ENCODE assay signal across 19 cellular contexts in the genomic region with DNA sequence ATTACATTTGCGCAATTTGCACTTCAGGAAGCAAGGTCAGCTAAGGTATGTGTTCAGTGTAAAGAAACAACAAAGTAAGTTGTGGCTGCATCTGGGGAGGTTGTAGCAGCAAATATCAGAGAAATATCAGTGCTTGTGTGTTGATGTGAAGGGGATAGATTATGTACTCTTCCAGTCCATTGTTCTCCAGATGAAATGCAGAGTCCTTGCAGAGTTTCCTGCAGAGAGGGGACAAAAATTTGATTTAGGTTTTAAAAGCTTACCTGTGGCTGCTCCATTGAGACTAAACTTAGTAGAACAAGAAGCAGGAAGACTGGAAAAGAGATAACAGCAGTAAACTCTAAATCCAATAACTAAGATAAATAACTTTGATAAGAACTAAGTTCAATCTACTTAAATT.
A peak's percentile ranks its signal among the peaks of the same experiment; 100 is the strongest.
DNase-seq lines count a peak whose midpoint lies in the region; ATAC-seq, FAIRE-seq and TF ChIP-seq lines count a peak whose summit lies in the region.
"Had no signal": no experiment of that assay in that cellular context is flagged by ENCODE, and none has a peak within 500 bp of the region (broad histone marks: within the 10 kb centered on the region; RNA-seq: fewer than 3 reads in every experiment).

No MANE protein-coding gene starts in this region.

- FAIRE-seq in H1 (lab: Jason Lieb, UNC), result no peak
- FAIRE-seq: GM12891, GM18507, H54 had no signal

- peak overlapping the region; percentile 51 to 53 for H3K4me2 ChIP-seq in H1 (ENCODE audit: insufficient read depth in 1 of 2, low read depth in 2 of 2, low read length in 2 of 2)

- no peak overlapping the region for H3K18ac ChIP-seq in H1 (ENCODE audit: extremely low read depth, low read length)

- H4K5ac ChIP-seq in H1 (ENCODE audit: insufficient read length, low read depth, low read length), result peak overlapping the region; percentile 88

- no peak overlapping the region for H2AFZ ChIP-seq in H1 (ENCODE audit: low read length)
- H2AFZ ChIP-seq: GM23248 had no signal

- no peak overlapping the region for H3K14ac ChIP-seq in H1 (ENCODE audit: insufficient read length)

- peak overlapping the region; percentile 46 for H3K27ac ChIP-seq in HUES48 (ENCODE audit: low read depth, low read length)
- H3K27ac ChIP-seq in H1 (ENCODE audit: low read depth, low read length), result no peak overlapping the region
- no peak overlapping the region for H3K27ac ChIP-seq in iPS-18a (ENCODE audit: low read length)
- H3K27ac ChIP-seq: GM23248 had no signal

- no peak overlapping the region for H3K4ac ChIP-seq in H1 (replicated peaks; ENCODE audit: insufficient read length, low read depth, low read length)

- no peak overlapping the region for H4K8ac ChIP-seq in H1 (ENCODE audit: extremely low read depth, insufficient read depth, low read length)

- no peak for TF ChIP-seq EP300 in H1 (IDR thresholded peaks at IDR 0.05; ENCODE audit: borderline replicate concordance in 1 of 2, low read depth in 2 of 2, low read length in 2 of 2)

- no peak overlapping the region for H3K4me3 Mint-ChIP-seq in T-helper 2 cell treated with Interferon-gamma antibody and Interleukin-4, amounts not matched to agents 5 μg/mL and 100 μg/mL, for 36 hours

- no peak overlapping the region for H2BK120ac ChIP-seq in H1 (replicated peaks; ENCODE audit: low read depth, low read length)

- H3K4me3 ChIP-seq in HUES48 (ENCODE audit: low read depth, low read length) (peak overlapping the region; percentile 35; the same call in 1 of the 2 replicates), H1 (ENCODE audit: extremely low read depth in 1 of 4, insufficient read depth in 2 of 4, low read depth in 3 of 4, low read length in 4 of 4) (no peak overlapping the region; a peak in 1 of 8 replicates), iPS-18a (ENCODE audit: low read length) (peak overlapping the region; percentile 17)
- H3K4me3 ChIP-seq: GM23248 had no signal

- no peaks in the 10 kb centered on the region for H3K36me3 Mint-ChIP-seq in T-helper 2 cell treated with Interferon-gamma antibody and Interleukin-4, amounts not matched to agents 5 μg/mL and 100 μg/mL, for 36 hours (ENCODE audit: low read depth)
- H3K36me3 Mint-ChIP-seq: CD4-positive, alpha-beta memory T cell had no signal

- no peaks in the 10 kb centered on the region for H3K27me3 Mint-ChIP-seq in T-helper 2 cell treated with Interferon-gamma antibody and Interleukin-4, amounts not matched to agents 5 μg/mL and 100 μg/mL, for 36 hours (ENCODE audit: low read depth)
- H3K27me3 Mint-ChIP-seq: CD4-positive, alpha-beta memory T cell had no signal

- POLR2A ChIA-PET in H1 (lab: Charles Lee; ENCODE audit: partially characterized antibody), result no interaction called here

- no peak overlapping the region for H2BK15ac ChIP-seq in H1 (ENCODE audit: low read length)

- WGBS in H1 (ENCODE audit: extremely low coverage in 1 of 2, insufficient coverage in 1 of 2, insufficient read length in 1 of 2, insufficient replicate concordance in 2 of 2, low coverage in 1 of 2, low lambda C conversion rate in 2 of 2, missing lambda C conversion rate in 1 of 2), 2 experiments, result 0% methylated on average over 1 of the region's 1 CpG; no CpG with 5 or more reads in 1 of the 2 experiments

- CTCF ChIA-PET in H1 (lab: Charles Lee; ENCODE audit: partially characterized antibody), result interaction anchor here (1.6 kb wide), 1 partner anchor 9 kb away, joined by 4 read pairs; no protein-coding TSS in a partner anchor

- H3K9me3 Mint-ChIP-seq in T-helper 2 cell treated with Interferon-gamma antibody and Interleukin-4, amounts not matched to agents 5 μg/mL and 100 μg/mL, for 36 hours, result no peaks in the 10 kb centered on the region

- H3K4me1 ChIP-seq in HUES48 (ENCODE audit: control insufficient read depth, insufficient read depth, low read length) (peaks cover 35% of the 10 kb centered on the region), H1 (replicated peaks in 1 of 4; ENCODE audit: control insufficient read depth in 3 of 4, insufficient read depth in 4 of 4, low read length in 3 of 4) (peaks cover 0 to 5% (median under 1%) of the 10 kb centered on the region in 4 experiments; a peak in 2 of 7 replicates), iPS-18a (ENCODE audit: control insufficient read depth, low read depth, low read length) (peaks cover 24% of the 10 kb centered on the region)

- H3K9me3 ChIP-seq in HUES48 (ENCODE audit: control insufficient read depth, insufficient read depth, low read length), result no peaks in the 10 kb centered on the region
- no peaks in the 10 kb centered on the region; a peak in 1 of 4 replicates for H3K9me3 ChIP-seq in H1 (ENCODE audit: insufficient read depth in 2 of 2, low read depth in 1 of 2, low read length in 1 of 2)
- no peaks in the 10 kb centered on the region for H3K9me3 ChIP-seq in iPS-18a (ENCODE audit: control insufficient read depth, low read depth, low read length)

- TF ChIP-seq CTCF in H1 (IDR thresholded peaks at IDR 0.05; ENCODE audit: control extremely low read depth in 1 of 3, insufficient read depth in 1 of 3, low read depth in 1 of 3, low read length in 3 of 3), result no peak

- no peaks in the 10 kb centered on the region for H3K23me2 ChIP-seq in H1 (ENCODE audit: low read depth, low read length)

- no peak overlapping the region; the same call in 1 of the 2 replicates for H2BK5ac ChIP-seq in H1 (ENCODE audit: low read depth, low read length)

- no peak overlapping the region for H3K27ac Mint-ChIP-seq in T-helper 2 cell treated with Interferon-gamma antibody and Interleukin-4, amounts not matched to agents 5 μg/mL and 100 μg/mL, for 36 hours
- H3K27ac Mint-ChIP-seq: CD4-positive, alpha-beta memory T cell had no signal

- ATAC-seq in HG03039 (IDR thresholded peaks at IDR 0.05; ENCODE audit: unreplicated experiment) (no peak), HG03175 (IDR thresholded peaks at IDR 0.05; ENCODE audit: unreplicated experiment) (no peak), GM18858 (IDR thresholded peaks at IDR 0.05; ENCODE audit: unreplicated experiment) (no peak)

- TF ChIP-seq POLR2A in H1 (IDR thresholded peaks at IDR 0.05; ENCODE audit: control extremely low read depth in 1 of 2, low read depth in 2 of 2, low read length in 2 of 2), result no peak

- H2BK12ac ChIP-seq in H1 (ENCODE audit: low read depth, low read length), result no peak overlapping the region

- DNase-seq in H1 (ENCODE audit: low read depth in 1 of 2, low spot score in 2 of 2), result no peak
- no peak for DNase-seq in T-helper 2 cell treated with Interferon-gamma antibody and Interleukin-4, amounts not matched to agents 5 μg/mL and 100 μg/mL, for 36 hours (ENCODE audit: low spot score)
- DNase-seq: C1 segment of cervical spinal cord; Calu3; CD4-positive, alpha-beta memory T cell; COR-L47; DMS53; DMS79 treated with DMSO at 0.1 percent for 48 hours; GF-D8; GM23248; HCEC 1CT had no signal

- no peaks in the 10 kb centered on the region for H4K20me1 ChIP-seq in H1 (replicated peaks in 1 of 2; ENCODE audit: control insufficient read depth in 1 of 2, insufficient read depth in 2 of 2, low read length in 2 of 2)

- no peaks in the 10 kb centered on the region for H3K79me1 ChIP-seq in H1 (ENCODE audit: low read depth, low read length)

- no peak for TF ChIP-seq RAD21 in H1 (IDR thresholded peaks at IDR 0.05 in 1 of 2, conservative IDR thresholded peaks at IDR 0.05 in 1 of 2; ENCODE audit: low read depth in 2 of 2, low read length in 2 of 2)

- H3K23ac ChIP-seq in H1 (ENCODE audit: insufficient read length), result no peak overlapping the region

- no peak overlapping the region for H2BK20ac ChIP-seq in H1 (ENCODE audit: low read length)

- H3K36me3 ChIP-seq in HUES48 (ENCODE audit: control insufficient read depth, insufficient read depth, low read length) (no peaks in the 10 kb centered on the region), H1 (ENCODE audit: control insufficient read depth in 2 of 4, insufficient read depth in 4 of 4, low read length in 3 of 4) (no peaks in the 10 kb centered on the region), iPS-18a (ENCODE audit: control insufficient read depth, low read depth, low read length) (no peaks in the 10 kb centered on the region)

- H3K4me1 Mint-ChIP-seq in T-helper 2 cell treated with Interferon-gamma antibody and Interleukin-4, amounts not matched to agents 5 μg/mL and 100 μg/mL, for 36 hours (ENCODE audit: low read depth), result no peaks in the 10 kb centered on the region
- H3K4me1 Mint-ChIP-seq: CD4-positive, alpha-beta memory T cell had no signal

- no peak overlapping the region for H2AK5ac ChIP-seq in H1 (ENCODE audit: low read depth, low read length)

- H4K91ac ChIP-seq in H1 (replicated peaks; ENCODE audit: insufficient read length, low read length), result no peak overlapping the region

- H3K56ac ChIP-seq in H1 (replicated peaks; ENCODE audit: insufficient read length, low read depth, low read length), result no peak overlapping the region

- H3K9ac ChIP-seq in HUES48 (ENCODE audit: low read depth, low read length) (no peak overlapping the region), H1 (replicated peaks in 1 of 4; ENCODE audit: extremely low read depth in 1 of 4, low read depth in 3 of 4, low read length in 3 of 4) (no peak overlapping the region), iPS-18a (ENCODE audit: low read length) (no peak overlapping the region)
- H3K9ac ChIP-seq: GM23248 had no signal

- no peaks in the 10 kb centered on the region for H3K27me3 ChIP-seq in HUES48 (ENCODE audit: control insufficient read depth, insufficient read depth, low read length)
- peaks cover 0 to 1% (median 0%) of the 10 kb centered on the region in 4 experiments; a peak in 1 of 7 replicates for H3K27me3 ChIP-seq in H1 (replicated peaks in 1 of 4; ENCODE audit: control insufficient read depth in 3 of 4, extremely low read depth in 1 of 4, insufficient read depth in 3 of 4, low read length in 3 of 4)
- H3K27me3 ChIP-seq in iPS-18a (ENCODE audit: control insufficient read depth, insufficient read depth, low read length), result no peaks in the 10 kb centered on the region

- no peaks in the 10 kb centered on the region for H3K79me2 ChIP-seq in H1 (ENCODE audit: control insufficient read depth in 1 of 2, insufficient read depth in 2 of 2, low read length in 2 of 2)

TF ChIP-seq in H1, 55 proteins besides CTCF, POLR2A, EP300 and RAD21 (continues in another document):
- TF ChIP-seq SRF (IDR thresholded peaks at IDR 0.05; ENCODE audit: low read depth, low read length) (no peak), FOSL1 (IDR thresholded peaks at IDR 0.05; ENCODE audit: insufficient read depth, low read depth, low read length) (no peak), CTBP2 (IDR thresholded peaks at IDR 0.05; ENCODE audit: borderline replicate concordance, insufficient read depth, insufficient read length, low read length) (no peak), POU5F1 (IDR thresholded peaks at IDR 0.05; ENCODE audit: low read depth, low read length) (no peak)

Comparison
In these comparisons a context has a peak if more than half of its experiments do, and no peak if none do; other contexts are left out.
1. H3K4me3 ChIP-seq: peak in HUES48 (single experiment) and iPS-18a (single experiment); none in H1 (0 of 4).